30 cellular contexts compared by ENCODE assay signal in the genomic region with DNA sequence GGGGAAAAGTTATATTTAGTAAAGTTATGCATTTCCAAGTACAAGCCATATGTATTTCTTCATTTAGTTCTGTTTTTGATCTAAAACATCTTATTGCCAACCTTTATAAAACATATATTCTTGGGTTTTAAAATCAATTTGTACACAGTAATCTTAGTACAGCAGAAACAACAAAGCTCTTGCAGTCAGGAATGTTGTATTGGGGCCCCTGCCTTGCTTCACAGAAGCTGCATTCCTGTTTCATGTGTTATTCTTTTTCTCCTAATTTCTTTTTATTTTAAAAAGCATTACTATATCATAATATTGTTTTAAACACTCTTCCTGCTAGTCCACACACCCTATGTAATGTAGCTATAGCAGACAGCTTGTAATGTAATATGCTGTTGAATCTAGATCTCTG. TPM values are rescaled to one million over a fixed set of nuclear protein-coding genes. Genes with fewer than 3 reads are reported as not detected.
"Had no signal": no experiment of that assay in that cellular context is flagged by ENCODE, and none has a peak within 500 bp of the region (broad histone marks: within the 10 kb centered on the region; RNA-seq: fewer than 3 reads in every experiment).

No MANE protein-coding gene starts in this region.

- H3K9me3 ChIP-seq: ovary, psoas muscle, right lobe of liver, sigmoid colon, stomach, suprapubic skin, testis, tibial artery, transverse colon, upper lobe of right lung, uterus had no signal

- H3K4me1 ChIP-seq: neural progenitor cell, parathyroid adenoma, psoas muscle, right lobe of liver, sigmoid colon, stomach, suprapubic skin, testis, tibial artery, transverse colon, upper lobe of right lung, uterus had no signal

- H2AFZ ChIP-seq: neural progenitor cell, parathyroid adenoma had no signal

- H3K79me2 ChIP-seq: parathyroid adenoma had no signal

- H3K36me3 ChIP-seq: neural progenitor cell, ovary, right lobe of liver, sigmoid colon, stomach, suprapubic skin, tibial artery, transverse colon, upper lobe of right lung, uterus had no signal

- H3K4me2 ChIP-seq: neural progenitor cell had no signal

- H3K4me3 ChIP-seq: neural progenitor cell, ovary, psoas muscle, right lobe of liver, sigmoid colon, stomach, suprapubic skin, testis, tibial artery, transverse colon, upper lobe of right lung, uterus had no signal

- DNase-seq: natural killer cell; occipital lobe; ovary; posterior cingulate gyrus; psoas muscle; right cardiac atrium; right lobe of liver; sigmoid colon; small intestine; stimulated activated CD4-positive, alpha-beta T cell treated with anti-CD3 and anti-CD28 coated beads, Interleukin-15, amount 100 ng/mL, for 24 hours; stimulated activated CD4-positive, alpha-beta T cell treated with anti-CD3 and anti-CD28 coated beads, Interleukin-2, amount 100 ng/mL, for 24 hours; stimulated activated CD4-positive, alpha-beta T cell treated with anti-CD3 and anti-CD28 coated beads, Interleukin-2, amount 100 ng/mL, for 48 hours; stimulated activated CD4-positive, alpha-beta T cell treated with anti-CD3 and anti-CD28 coated beads, Interleukin-4, amount 100 ng/mL, for 24 hours; stimulated activated naive B cell treated with anti-CD40 and anti-IgM and Interleukin-4, amounts not matched to agents 10 μg/mL and 1 μg/mL and 100 μg/mL, for 72 hours; stimulated activated naive CD4-positive, alpha-beta T cell treated with Interleukin-2 at 50 U/mL for 16 hours; stomach; testis; tibial artery; transverse colon; upper lobe of right lung; uterus had no signal

- H3K27ac ChIP-seq: neural progenitor cell, ovary, parathyroid adenoma, psoas muscle, right lobe of liver, sigmoid colon, stomach, suprapubic skin, testis, tibial artery, transverse colon, upper lobe of right lung, uterus had no signal

- H3K27me3 ChIP-seq: neural progenitor cell, ovary, right lobe of liver, sigmoid colon, stomach, suprapubic skin, testis, tibial artery, transverse colon, upper lobe of right lung, uterus had no signal

- H3K9ac ChIP-seq: neural progenitor cell, parathyroid adenoma had no signal

- ATAC-seq: natural killer cell; psoas muscle; right cardiac atrium; right lobe of liver; stimulated activated effector memory CD8-positive, alpha-beta T cell treated with anti-CD3 and anti-CD28 coated beads, Interleukin-12 subunit alpha, Interleukin-12 subunit beta, amount 100 ng/mL, for 72 hours; stimulated activated naive B cell treated with anti-CD40 and anti-IgM and Interleukin-4, amounts not matched to agents 10 μg/mL and 1 μg/mL and 100 μg/mL, for 72 hours; upper lobe of right lung had no signal

RNA-seq across cellular contexts. Expression of gene SERPINB7, which starts 23.9 kb away (rescaled TPM):
- total RNA-seq: natural killer cell, occipital lobe, progenitor cell of endocrine pancreas, psoas muscle, right cardiac atrium, right lobe of liver, sigmoid colon, skeletal muscle tissue, stomach, subcutaneous adipose tissue, transverse colon, urinary bladder, uterus had no signal
- polyA plus RNA-seq: neural cell, psoas muscle, right cardiac atrium, small intestine, urinary bladder had no signal
